In the genomic region with DNA sequence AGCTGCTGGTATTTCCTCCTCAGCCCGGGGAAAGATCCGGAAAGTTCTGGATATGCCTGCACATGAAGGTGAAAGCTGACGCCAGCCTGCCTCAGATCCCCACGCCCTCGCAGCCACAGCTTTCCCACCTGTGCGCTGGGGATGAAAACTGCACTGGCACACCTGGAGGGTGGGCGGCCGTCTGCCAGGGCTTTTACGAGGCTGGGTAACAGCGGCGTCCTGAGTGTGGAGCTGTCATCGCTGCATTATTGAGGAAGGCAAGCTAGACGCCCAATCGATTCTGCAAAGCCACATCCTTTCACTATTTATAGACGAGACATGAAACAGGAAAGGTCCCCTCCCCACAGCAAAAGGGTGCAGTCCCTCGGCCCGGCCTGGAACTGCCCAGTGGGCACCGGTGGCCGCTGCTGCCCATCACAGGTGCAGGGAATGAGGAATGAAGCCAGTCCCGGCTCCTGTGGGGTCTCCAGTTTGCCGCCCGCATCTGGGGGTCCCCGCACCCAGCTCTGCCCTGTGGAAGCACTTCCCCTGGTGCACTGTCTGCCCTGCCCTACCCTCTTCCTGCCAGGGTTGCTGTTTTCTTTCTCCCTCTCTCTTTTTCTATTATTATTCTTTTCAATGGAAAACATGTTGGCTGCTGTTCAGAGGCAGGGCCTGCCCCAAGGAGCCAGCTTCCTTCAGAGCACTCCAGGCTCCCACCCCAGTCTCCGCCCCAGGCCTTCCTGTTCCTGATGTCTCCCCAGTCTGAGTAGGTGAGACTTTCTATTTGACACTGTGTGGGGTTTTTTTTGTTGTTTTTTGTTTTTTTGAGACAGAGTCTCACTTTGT, we compare ENCODE assay signal across 8 cellular contexts. TPM values are rescaled to one million over a fixed set of nuclear protein-coding genes. Genes with fewer than 3 reads are reported as not detected.
A peak's percentile ranks its signal among the peaks of the same experiment; 100 is the strongest.
DNase-seq lines count a peak whose midpoint lies in the region; ATAC-seq and TF ChIP-seq lines count a peak whose summit lies in the region.

No MANE protein-coding gene starts in this region.

- peaks cover 3% of the 10 kb centered on the region for H3K27me3 Mint-ChIP-seq in glutamatergic neuron (ENCODE audit: unreplicated experiment)

- peaks cover 6% of the 10 kb centered on the region for H3K4me1 Mint-ChIP-seq in glutamatergic neuron (ENCODE audit: low read depth, unreplicated experiment)

- no peak for ATAC-seq in GM21528 (IDR thresholded peaks at IDR 0.05; ENCODE audit: low FRiP score, unreplicated experiment)

- H3K36me3 Mint-ChIP-seq in glutamatergic neuron (ENCODE audit: unreplicated experiment) = no peaks in the 10 kb centered on the region

- TF ChIP-seq CTCF in fibroblast of pulmonary artery (IDR thresholded peaks at IDR 0.05; ENCODE audit: low read length, missing control alignments) (no peak), glutamatergic neuron (IDR thresholded peaks at IDR 0.05; ENCODE audit: partially characterized antibody, unreplicated experiment) (no peak)

- no peak overlapping the region for H3K4me3 Mint-ChIP-seq in glutamatergic neuron (ENCODE audit: unreplicated experiment)

- H3K4me3 ChIP-seq in fibroblast of pulmonary artery (replicated peaks; ENCODE audit: low read depth, low read length) = no peak overlapping the region

- H3K9me3 Mint-ChIP-seq in glutamatergic neuron (ENCODE audit: unreplicated experiment) = peaks cover 2% of the 10 kb centered on the region

- DNase-seq in activated gamma-delta T cell treated with Interleukin-2 at 50 U/mL for 16 hours (peak; percentile 42), activated gamma-delta T cell (lab: John Stamatoyannopoulos, UW) (no peak), fibroblast of pulmonary artery (ENCODE audit: low read depth) (peak; percentile 36), NCI-H1694 (lab: John Stamatoyannopoulos, UW) (no peak), glutamatergic neuron (no peak)
- peak; percentile 79 to 85 for DNase-seq in activated CD4-positive, alpha-beta T cell treated with anti-CD3 and anti-CD28 coated beads, Interleukin-2, amount 50 U/mL, for 48 hours
- DNase-seq in stimulated activated CD4-positive, alpha-beta T cell treated with anti-CD3 and anti-CD28 coated beads, Interleukin-4, amount 100 ng/mL, for 4 hours = peak; percentile 41 to 57

- H3K27ac Mint-ChIP-seq in glutamatergic neuron (ENCODE audit: unreplicated experiment) = no peak overlapping the region

RNA-seq across cellular contexts. Expression of a gene that starts 7.0 kb away (rescaled TPM):
- 64.2 TPM for total RNA-seq in glutamatergic neuron (ENCODE audit: unreplicated experiment)

RNA-seq across cellular contexts. Expression of a gene that starts 56.0 kb away (rescaled TPM):
- total RNA-seq in glutamatergic neuron (ENCODE audit: unreplicated experiment) = 74.3 TPM

Comparison
In these comparisons a context has a peak if more than half of its experiments do, and no peak if none do; other contexts are left out.
1. DNase-seq: peak in activated gamma-delta T cell treated with Interleukin-2 at 50 U/mL for 16 hours (single experiment), activated CD4-positive, alpha-beta T cell treated with anti-CD3 and anti-CD28 coated beads, Interleukin-2, amount 50 U/mL, for 48 hours (2 of 2), fibroblast of pulmonary artery (single experiment) and stimulated activated CD4-positive, alpha-beta T cell treated with anti-CD3 and anti-CD28 coated beads, Interleukin-4, amount 100 ng/mL, for 4 hours (2 of 2); none in activated gamma-delta T cell (single experiment), NCI-H1694 (single experiment) and glutamatergic neuron (single experiment).